ENCODE assay signal across 30 cellular contexts in the genomic region with DNA sequence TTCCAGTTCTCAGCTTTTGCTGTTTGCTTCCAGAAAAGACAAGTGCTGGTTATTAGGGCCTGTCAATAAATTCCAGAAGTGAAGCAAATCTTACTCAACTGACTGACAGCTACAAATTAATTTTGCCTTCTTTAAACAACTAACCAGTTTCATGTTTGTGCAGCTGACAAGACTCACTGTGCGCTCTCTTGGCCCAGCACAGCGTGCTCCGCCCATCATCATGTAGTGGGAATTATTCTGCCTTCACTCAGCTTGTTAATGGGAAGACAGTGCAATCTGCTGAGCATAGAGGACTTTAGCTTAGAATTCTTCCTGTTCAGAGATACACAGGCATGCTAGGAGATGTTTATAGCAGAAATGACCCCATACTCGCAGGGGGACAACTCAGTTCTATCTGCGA.
"Had no signal": no experiment of that assay in that cellular context is flagged by ENCODE, and none has a peak within 500 bp of the region (broad histone marks: within the 10 kb centered on the region; RNA-seq: fewer than 3 reads in every experiment).

No MANE protein-coding gene starts in this region.

- ATAC-seq: naive thymus-derived CD8-positive, alpha-beta T cell; natural killer cell treated with Interleukin-12 subunit alpha and Interleukin-12 subunit beta and Interleukin-15 and Interleukin-18, amount 100 ng/mL, for 72 hours; psoas muscle; right cardiac atrium; right lobe of liver; stimulated activated memory B cell treated with anti-CD40 and anti-IgM and Interleukin-4, amounts not matched to agents 10 μg/mL and 1 μg/mL and 100 μg/mL, for 72 hours; stimulated activated naive CD8-positive, alpha-beta T cell treated with anti-CD3 and anti-CD28 coated beads, Interleukin-15, amount 100 ng/mL, for 72 hours; stimulated activated naive CD8-positive, alpha-beta T cell treated with anti-CD3 and anti-CD28 coated beads, Interleukin-15, Interleukin-2, amounts not matched to agents 100 U/mL and 50 U/mL, for 24 hours; upper lobe of right lung had no signal

- DNase-seq: naive thymus-derived CD8-positive, alpha-beta T cell; nephron progenitor cell; occipital lobe; ovary; posterior cingulate gyrus; psoas muscle; right cardiac atrium; right lobe of liver; spleen; stimulated activated CD4-positive, alpha-beta T cell treated with anti-CD3 and anti-CD28 coated beads, Interleukin-12 subunit alpha, Interleukin-12 subunit beta, amount 100 ng/mL, for 4 hours; stimulated activated CD4-positive, alpha-beta T cell treated with anti-CD3 and anti-CD28 coated beads, Interleukin-1b, Interleukin-23, amount 100 ng/mL, for 48 hours; stimulated activated CD4-positive, alpha-beta T cell treated with anti-CD3 and anti-CD28 coated beads, Interleukin-4, amount 100 ng/mL, for 1 hour; stimulated activated CD4-positive, alpha-beta T cell treated with anti-CD3 and anti-CD28 coated beads, Interleukin-4, amount 100 ng/mL, for 4 hours; stimulated activated CD8-positive, alpha-beta memory T cell treated with anti-CD3 and anti-CD28 coated beads, Interleukin-4, amount 100 ng/mL, for 48 hours; stimulated activated naive CD4-positive, alpha-beta T cell; stimulated activated naive CD8-positive, alpha-beta T cell treated with anti-CD3 and anti-CD28 coated beads, Interleukin-15, amount 100 ng/mL, for 72 hours; stimulated activated naive CD8-positive, alpha-beta T cell treated with anti-CD3 and anti-CD28 coated beads, Interleukin-15, Interleukin-2, amounts not matched to agents 100 U/mL and 50 U/mL, for 24 hours; substantia nigra; testis; tibial artery; transverse colon; upper lobe of right lung; uterus had no signal

- H3K9ac ChIP-seq: neural progenitor cell, parathyroid adenoma had no signal

- H3K4me3 ChIP-seq: neural progenitor cell, ovary, psoas muscle, right lobe of liver, skin epidermis, smooth muscle cell, spleen, suprapubic skin, testis, tibial artery, transverse colon, upper lobe of right lung, uterus had no signal

- H3K4me1 ChIP-seq: parathyroid adenoma, psoas muscle, right lobe of liver, spleen, suprapubic skin, testis, tibial artery, transverse colon, uterus had no signal

- H3K79me2 ChIP-seq: parathyroid adenoma had no signal

- H3K36me3 ChIP-seq: neural progenitor cell, ovary, right lobe of liver, spleen, suprapubic skin, tibial artery, transverse colon, upper lobe of right lung, uterus had no signal

- H3K9me3 ChIP-seq: ovary, psoas muscle, right lobe of liver, suprapubic skin, testis, tibial artery, transverse colon, upper lobe of right lung, uterus had no signal

- H2AFZ ChIP-seq: neural progenitor cell, parathyroid adenoma had no signal

- H3K4me2 ChIP-seq: neural progenitor cell, smooth muscle cell had no signal

- H3K27me3 ChIP-seq: neural progenitor cell, ovary, right lobe of liver, spleen, suprapubic skin, testis, tibial artery, transverse colon, upper lobe of right lung, uterus had no signal

- H3K27ac ChIP-seq: neural progenitor cell, ovary, parathyroid adenoma, psoas muscle, right lobe of liver, skin epidermis, spleen, suprapubic skin, testis, tibial artery, transverse colon, upper lobe of right lung, uterus had no signal
